Comparison of ENCODE assay signal across 8 cellular contexts in genomic region chr6:32152414-32153251, GRCh38. TPM values are rescaled to one million over a fixed set of nuclear protein-coding genes. Genes with fewer than 3 reads are reported as not detected.
DNase-seq lines count a peak whose midpoint lies in the region; ATAC-seq and TF ChIP-seq lines count a peak whose summit lies in the region.

No MANE protein-coding gene starts in this region.

- peaks cover 45% of the 10 kb centered on the region for H3K27me3 Mint-ChIP-seq in CD4-positive, CD25-positive, alpha-beta regulatory T cell
- peaks cover 46 to 66% (median 60%) of the 10 kb centered on the region in 3 donors for H3K27me3 Mint-ChIP-seq in naive B cell

- H3K4me3 ChIP-seq in CD4-positive, CD25-positive, alpha-beta regulatory T cell (ENCODE audit: low read depth, low read length) = no peak overlapping the region
- H3K4me3 ChIP-seq in Peyer's patch (peak overlapping the region; percentile 50 to 74 (median 69)), epithelial cell of esophagus (ENCODE audit: low read length) (peak overlapping the region; percentile 94)

- peaks cover 20% of the 10 kb centered on the region for H3K4me1 ChIP-seq in CD4-positive, CD25-positive, alpha-beta regulatory T cell (ENCODE audit: control insufficient read depth, insufficient read depth, low read length, poor library complexity, severe bottlenecking)
- peaks cover 0 to 30% (median 5%) of the 10 kb centered on the region in 4 donors for H3K4me1 ChIP-seq in Peyer's patch

- TF ChIP-seq CTCF in Peyer's patch (IDR thresholded peaks at IDR 0.05) = no peak
- no peak for TF ChIP-seq CTCF in epithelial cell of esophagus (IDR thresholded peaks at IDR 0.05; ENCODE audit: insufficient read depth, low read depth, low read length, missing control alignments)

- peaks cover 0 to 7% (median 0%) of the 10 kb centered on the region in 7 donors for H3K9me3 Mint-ChIP-seq in CD4-positive, CD25-positive, alpha-beta regulatory T cell
- H3K9me3 Mint-ChIP-seq in naive B cell = peaks cover 0 to 8% (median 0%) of the 10 kb centered on the region in 7 donors

- peaks cover 0 to 71% (median 31%) of the 10 kb centered on the region in 4 donors for H3K4me1 Mint-ChIP-seq in CD4-positive, CD25-positive, alpha-beta regulatory T cell
- peaks cover 53 to 66% (median 59%) of the 10 kb centered on the region in 3 donors for H3K4me1 Mint-ChIP-seq in naive B cell

- peaks cover 4% of the 10 kb centered on the region for H3K36me3 Mint-ChIP-seq in CD4-positive, CD25-positive, alpha-beta regulatory T cell
- peaks cover 0 to 14% of the 10 kb centered on the region in 2 donors for H3K36me3 Mint-ChIP-seq in naive B cell

- no peak for DNase-seq in CD4-positive, CD25-positive, alpha-beta regulatory T cell
- DNase-seq in Peyer's patch (no peak), epithelial cell of esophagus (ENCODE audit: low read depth) (peak; percentile 38), naive B cell (no peak), NCI-H128 (lab: John Stamatoyannopoulos, UW; ENCODE audit: unreplicated experiment) (no peak)

- no peak overlapping the region for H3K27ac ChIP-seq in CD4-positive, CD25-positive, alpha-beta regulatory T cell (ENCODE audit: insufficient read depth, low read length, poor library complexity, severe bottlenecking)
- peak overlapping the region; percentile 72 to 85 (median 78) for H3K27ac ChIP-seq in Peyer's patch

- peaks cover 3% of the 10 kb centered on the region for H3K36me3 ChIP-seq in CD4-positive, CD25-positive, alpha-beta regulatory T cell (ENCODE audit: control insufficient read depth, insufficient read depth, low read length)
- H3K36me3 ChIP-seq in Peyer's patch = peaks cover 0 to 19% (median 0%) of the 10 kb centered on the region in 3 donors

- peaks cover 5% of the 10 kb centered on the region for H3K27me3 ChIP-seq in CD4-positive, CD25-positive, alpha-beta regulatory T cell (ENCODE audit: control insufficient read depth, insufficient read depth, low read length)
- H3K27me3 ChIP-seq in Peyer's patch = no peaks in the 10 kb centered on the region

- H3K9me3 ChIP-seq in CD4-positive, CD25-positive, alpha-beta regulatory T cell (ENCODE audit: control insufficient read depth in 2 of 2, low read length in 2 of 2) = no peaks in the 10 kb centered on the region
- no peaks in the 10 kb centered on the region for H3K9me3 ChIP-seq in Peyer's patch

- no peak for ATAC-seq in CD4-positive, CD25-positive, alpha-beta regulatory T cell (ENCODE audit: low read depth in 2 of 2)
- ATAC-seq in naive B cell (ENCODE audit: low read depth in 2 of 2) (no peak), HG03571 (IDR thresholded peaks at IDR 0.05; ENCODE audit: unreplicated experiment) (no peak), GM21717 (IDR thresholded peaks at IDR 0.05; ENCODE audit: unreplicated experiment) (no peak), GM19455 (IDR thresholded peaks at IDR 0.05; ENCODE audit: unreplicated experiment) (no peak)

- no peak for TF ChIP-seq POLR2A in Peyer's patch (IDR thresholded peaks at IDR 0.05)

- peak overlapping the region in 2 of 3 donors; percentile 22 to 74 for H3K27ac Mint-ChIP-seq in CD4-positive, CD25-positive, alpha-beta regulatory T cell
- H3K27ac Mint-ChIP-seq in naive B cell = peak overlapping the region in 2 of 6 donors; percentile 42 to 71

- H3K4me3 Mint-ChIP-seq in CD4-positive, CD25-positive, alpha-beta regulatory T cell = peak overlapping the region; percentile 71 to 91 (median 84)
- H3K4me3 Mint-ChIP-seq in naive B cell = peak overlapping the region in 7 of 8 donors; percentile 53 to 90 (median 79)

RNA-seq across cellular contexts. Expression of gene PRRT1, which starts 0.9 kb away (rescaled TPM):
- 0.39 TPM for total RNA-seq in CD4-positive, CD25-positive, alpha-beta regulatory T cell
- under 1 TPM in 3 of 4 donors, not detected in 1; 0.13 to 0.55 (median 0.18) TPM for polyA plus RNA-seq in CD4-positive, CD25-positive, alpha-beta regulatory T cell
- 1 to 10 TPM in 3 of 4 donors, not detected in 1; 3.1 to 4.1 (median 3.8) TPM for total RNA-seq in Peyer's patch
- polyA plus RNA-seq in naive B cell (ENCODE audit: low read depth in 6 of 6) = not detected

RNA-seq across cellular contexts. Expression of gene PPT2, which starts 1.3 kb away (rescaled TPM):
- total RNA-seq in CD4-positive, CD25-positive, alpha-beta regulatory T cell = 4.8 TPM
- 1 to 10 TPM; 3.1 to 6.2 (median 5.4) TPM for polyA plus RNA-seq in CD4-positive, CD25-positive, alpha-beta regulatory T cell
- total RNA-seq in Peyer's patch = 100 to 1,000 TPM in 1 of 4 donors, 10 to 100 TPM in 2, 1 to 10 TPM in 1; 7.4 to 121 (median 26.9) TPM
- 1 to 10 TPM in 4 of 6 donors, under 1 TPM in 1, not detected in 1; 0.96 to 3.0 (median 2.0) TPM for polyA plus RNA-seq in naive B cell (ENCODE audit: low read depth in 6 of 6)

RNA-seq across cellular contexts. Expression of gene EGFL8, which starts 11.8 kb away (rescaled TPM):
- 9.9 TPM for total RNA-seq in CD4-positive, CD25-positive, alpha-beta regulatory T cell
- polyA plus RNA-seq in CD4-positive, CD25-positive, alpha-beta regulatory T cell = under 1 TPM in 1 of 4 donors, not detected in 3; 0.60 TPM
- 10 to 100 TPM in 3 of 4 donors, 1 to 10 TPM in 1; 8.9 to 28.1 (median 16.2) TPM for total RNA-seq in Peyer's patch
- polyA plus RNA-seq in naive B cell (ENCODE audit: low read depth in 6 of 6) = not detected

RNA-seq across cellular contexts. Expression of gene FKBPL, which starts 22.5 kb away (rescaled TPM):
- total RNA-seq in CD4-positive, CD25-positive, alpha-beta regulatory T cell = 1.5 TPM
- polyA plus RNA-seq in CD4-positive, CD25-positive, alpha-beta regulatory T cell = 1 to 10 TPM; 1.2 to 1.5 (median 1.4) TPM
- 1 to 10 TPM; 5.1 to 6.6 (median 5.6) TPM for total RNA-seq in Peyer's patch
- 1 to 10 TPM in 5 of 6 donors, not detected in 1; 1.0 to 3.4 (median 1.6) TPM for polyA plus RNA-seq in naive B cell (ENCODE audit: low read depth in 6 of 6)

RNA-seq across cellular contexts. Expression of gene AGPAT1, which starts 23.3 kb away (rescaled TPM):
- total RNA-seq in CD4-positive, CD25-positive, alpha-beta regulatory T cell = 23.9 TPM
- 10 to 100 TPM; 11.8 to 15.2 (median 14.3) TPM for polyA plus RNA-seq in CD4-positive, CD25-positive, alpha-beta regulatory T cell
- total RNA-seq in Peyer's patch = 100 to 1,000 TPM in 1 of 4 donors, 10 to 100 TPM in 3; 28.9 to 140 (median 90.7) TPM
- polyA plus RNA-seq in naive B cell (ENCODE audit: low read depth in 6 of 6) = 10 to 100 TPM in 5 of 6 donors, 1 to 10 TPM in 1; 9.1 to 20.6 (median 13.1) TPM
